ENCODE assay signal across 8 cellular contexts in genomic region chr2:191020742-191021381, GRCh38. TPM values are rescaled to one million over a fixed set of nuclear protein-coding genes. Genes with fewer than 3 reads are reported as not detected.
DNase-seq lines count a peak whose midpoint lies in the region; ATAC-seq and TF ChIP-seq lines count a peak whose summit lies in the region.

No MANE protein-coding gene starts in this region.

- peak overlapping the region; percentile 100 for H3K23ac ChIP-seq in IMR-90 (ENCODE audit: low read depth, low read length)

- DNase-seq in GM10266 (ENCODE audit: extremely low spot score) = peak; percentile 37
- DNase-seq in IMR-90 = peak; percentile 93
- DNase-seq in activated CD4-positive, CD25-positive, alpha-beta regulatory T cell treated with anti-CD3 and anti-CD28 coated beads, Interleukin-2, amount 50 U/mL, for 72 hours = peak; percentile 60
- DNase-seq in fibroblast of lung (ENCODE audit: low read depth in 2 of 2) = peak; percentile 85 to 91
- no peak for DNase-seq in omental fat pad (ENCODE audit: low spot score)
- DNase-seq in posterior vena cava (ENCODE audit: low spot score) = no peak
- DNase-seq in NCI-H2107 treated with DMSO at 0.1 percent for 48 hours (lab: John Stamatoyannopoulos, UW; ENCODE audit: unreplicated experiment) = no peak

- peak overlapping the region; percentile 93 for H2BK20ac ChIP-seq in IMR-90 (ENCODE audit: low read depth, low read length)

- POLR2A ChIA-PET in IMR-90 (lab: Charles Lee; ENCODE audit: unreplicated experiment) = interaction anchor here (0.8 kb wide), 1 partner anchor 9 kb away, joined by 4 read pairs; no protein-coding TSS in a partner anchor

- no peaks in the 10 kb centered on the region for H3K27me3 ChIP-seq in IMR-90 (ENCODE audit: control insufficient read depth, insufficient read depth, low read length)
- H3K27me3 ChIP-seq in fibroblast of lung (ENCODE audit: control insufficient read depth, insufficient read depth, low read length) = no peaks in the 10 kb centered on the region

- H3K27ac ChIP-seq in IMR-90 (ENCODE audit: insufficient read depth, low read length) (peak overlapping the region; percentile 98), fibroblast of lung (ENCODE audit: insufficient read depth, low read length) (peak overlapping the region; percentile 98)

- peaks cover 6 to 25% of the 10 kb centered on the region in 2 experiments; a peak in 3 of 4 replicates for H3K79me1 ChIP-seq in IMR-90 (ENCODE audit: low read depth in 1 of 2, low read length in 2 of 2)

- H3K36me3 ChIP-seq in IMR-90 (ENCODE audit: control insufficient read depth, insufficient read depth, low read length) (no peaks in the 10 kb centered on the region), fibroblast of lung (ENCODE audit: control insufficient read depth, insufficient read depth, low read length) (no peaks in the 10 kb centered on the region)

- H3K4ac ChIP-seq in IMR-90 (ENCODE audit: low read depth, low read length) = peak overlapping the region; percentile 99

- TF ChIP-seq CTCF in GM10266 (IDR thresholded peaks at IDR 0.05; ENCODE audit: control insufficient read depth, insufficient read depth, low read depth, missing control alignments) (no peak), IMR-90 (conservative IDR thresholded peaks at IDR 0.05; ENCODE audit: low read depth, low read length) (no peak), fibroblast of lung (conservative IDR thresholded peaks at IDR 0.05 in 1 of 2, IDR thresholded peaks at IDR 0.05 in 1 of 2; ENCODE audit: low read depth in 1 of 2, low read length in 2 of 2) (no peak), omental fat pad (IDR thresholded peaks at IDR 0.05) (no peak)

- dilution Hi-C loops in IMR-90 (cut with HindIII; ENCODE audit: low sequenced_read_pairs, unreplicated experiment) = no loop called here

- ATAC-seq in GM21825 (IDR thresholded peaks at IDR 0.05; ENCODE audit: unreplicated experiment) (peak; percentile 14), IMR-90 (ENCODE audit: low read depth) (peak; percentile 54), omental fat pad (ENCODE audit: low FRiP score) (peak; percentile 68)

- no peaks in the 10 kb centered on the region for H3K79me2 ChIP-seq in fibroblast of lung (ENCODE audit: control insufficient read depth, insufficient read depth, low read length)

- peak overlapping the region; percentile 97 for H3K9ac ChIP-seq in IMR-90 (ENCODE audit: low read depth, low read length)
- H3K9ac ChIP-seq in fibroblast of lung (ENCODE audit: insufficient read depth, low read length) = peak overlapping the region; percentile 87

- H3K4me1 ChIP-seq in IMR-90 (ENCODE audit: control insufficient read depth, insufficient read depth, low read length) (peaks cover 14% of the 10 kb centered on the region), fibroblast of lung (ENCODE audit: control insufficient read depth, extremely low read depth, insufficient read depth, low read length) (peaks cover 7% of the 10 kb centered on the region)

- no peaks in the 10 kb centered on the region for H4K20me1 ChIP-seq in IMR-90 (ENCODE audit: insufficient read depth, low read length)
- no peaks in the 10 kb centered on the region for H4K20me1 ChIP-seq in fibroblast of lung (ENCODE audit: control insufficient read depth, extremely low read depth, insufficient read depth, low read length)

- H4K5ac ChIP-seq in IMR-90 (ENCODE audit: low read depth, low read length) = peak overlapping the region; percentile 92

- peak overlapping the region; percentile 56 for H2AFZ ChIP-seq in IMR-90 (replicated peaks; ENCODE audit: low read length, poor library complexity)
- peak overlapping the region; percentile 22 for H2AFZ ChIP-seq in fibroblast of lung (ENCODE audit: low read length)

- intact Hi-C loops in IMR-90 (cut with micrococcal nuclease) (loop anchor here (2.0 kb wide), 1 partner anchor 28 kb away; no protein-coding TSS in a partner anchor), posterior vena cava (cut with DNase I) (loop anchor here in 1 of 2 donors (10.0 kb wide), 1 partner anchor 236 kb away; no protein-coding TSS in a partner anchor)

- in situ Hi-C loops in IMR-90 (cut with MboI; ENCODE audit: low sequenced_read_pairs) = no loop called here

- H4K91ac ChIP-seq in IMR-90 (ENCODE audit: insufficient read depth, low read depth, low read length) = peak overlapping the region; percentile 99

- H3K9me3 ChIP-seq in IMR-90 (ENCODE audit: control insufficient read depth, insufficient read depth, low read length) = no peaks in the 10 kb centered on the region
- H3K9me3 ChIP-seq in fibroblast of lung (ENCODE audit: control insufficient read depth, insufficient read depth, low read depth, low read length) = no peaks in the 10 kb centered on the region

- CTCF ChIA-PET in IMR-90 (lab: Yijun Ruan, JAX) = no interaction called here

- H2BK15ac ChIP-seq in IMR-90 (ENCODE audit: low read depth, low read length) = peak overlapping the region; percentile 75; the same call in 2 of the 3 replicates

- H3K56ac ChIP-seq in IMR-90 (ENCODE audit: extremely low read depth, insufficient read depth, low read length) = peak overlapping the region; percentile 100

- H2AK9ac ChIP-seq in IMR-90 (replicated peaks; ENCODE audit: low read depth, low read length, poor library complexity) = peak overlapping the region; percentile 96

- H4K8ac ChIP-seq in IMR-90 (ENCODE audit: low read depth in 2 of 2, low read length in 2 of 2) = peak overlapping the region; percentile 95 to 98

- H2AK5ac ChIP-seq in IMR-90 (ENCODE audit: low read depth, low read length) = peak overlapping the region; percentile 97

- H3K18ac ChIP-seq in IMR-90 (ENCODE audit: low read depth, low read length) = peak overlapping the region; percentile 92

- H3K4me2 ChIP-seq in IMR-90 (ENCODE audit: low read depth, low read length) (peak overlapping the region; percentile 91), fibroblast of lung (ENCODE audit: extremely low read depth, insufficient read depth, low read length) (peak overlapping the region; percentile 100)

- peak overlapping the region; percentile 100 for H3K14ac ChIP-seq in IMR-90 (replicated peaks; ENCODE audit: low read depth, low read length)

- TF ChIP-seq RAD21 in IMR-90 (IDR thresholded peaks at IDR 0.05; ENCODE audit: low read length) = no peak

- TSS peak; percentile 84 for BruUV-seq in IMR-90 (replicated peaks; lab: Mats Ljungman, UMichigan)

- WGBS in IMR-90 (ENCODE audit: extremely low coverage in 2 of 2, insufficient read length in 1 of 2), 2 experiments = 0% methylated on average over 2 of the region's 14 CpGs; no CpG with 5 or more reads in 1 of the 2 experiments

- H2BK120ac ChIP-seq in IMR-90 (ENCODE audit: low read depth, low read length) = peak overlapping the region; percentile 92

- TF ChIP-seq POLR2A in IMR-90 (IDR thresholded peaks at IDR 0.05; ENCODE audit: low read depth, low read length) = no peak; the same call in 1 of the 2 replicates

- peaks cover 12% of the 10 kb centered on the region for H3K9me1 ChIP-seq in IMR-90 (ENCODE audit: insufficient read depth, low read length)

- H2BK5ac ChIP-seq in IMR-90 (ENCODE audit: low read depth, low read length, poor library complexity, severe bottlenecking) = peak overlapping the region; percentile 97

- peak overlapping the region; percentile 61 for H3K4me3 ChIP-seq in IMR-90 (ENCODE audit: insufficient read depth, low read depth, low read length)
- H3K4me3 ChIP-seq in fibroblast of lung (replicated peaks in 1 of 4; ENCODE audit: control extremely low read depth in 1 of 4, insufficient read depth in 1 of 4, low read depth in 3 of 4, low read length in 4 of 4) = peak overlapping the region; percentile 65 to 92 (median 72)

TF ChIP-seq in IMR-90, 13 proteins besides CTCF, POLR2A, EP300 and RAD21 (continues in another document):
- no peak for TF ChIP-seq CHD1 (IDR thresholded peaks at IDR 0.05; ENCODE audit: low read depth, low read length)
- TF ChIP-seq MAFK (IDR thresholded peaks at IDR 0.05; ENCODE audit: low read depth, low read length) = 0 out of 2 replicates have a peak, but pooled peaks have one; percentile 35
- no peak for TF ChIP-seq RCOR1 (IDR thresholded peaks at IDR 0.05; ENCODE audit: insufficient replicate concordance, low read length)
- no peak for TF ChIP-seq MXI1 (IDR thresholded peaks at IDR 0.05; ENCODE audit: borderline replicate concordance, low read depth, low read length)
- no peak for TF ChIP-seq SMC3 (IDR thresholded peaks at IDR 0.05; ENCODE audit: low read depth, low read length)
- peak; percentile 79; the same call in 1 of the 2 replicates for TF ChIP-seq FOS (IDR thresholded peaks at IDR 0.05; ENCODE audit: low read depth, low read length)
- peak; percentile 94 for TF ChIP-seq NFE2L2 (IDR thresholded peaks at IDR 0.05; ENCODE audit: low read depth, low read length)
- no peak for TF ChIP-seq RFX5 (IDR thresholded peaks at IDR 0.05; ENCODE audit: low read depth, low read length)
- no peak; the same call in 1 of the 2 replicates for TF ChIP-seq MAZ (IDR thresholded peaks at IDR 0.05; ENCODE audit: borderline replicate concordance, low read depth, low read length)
- TF ChIP-seq CEBPB (IDR thresholded peaks at IDR 0.05; ENCODE audit: low read depth, low read length) = peak; percentile 97
- TF ChIP-seq ELK1 (IDR thresholded peaks at IDR 0.05; ENCODE audit: borderline replicate concordance, low read depth, low read length) = no peak
- peak; percentile 98 for TF ChIP-seq BHLHE40 (IDR thresholded peaks at IDR 0.05; ENCODE audit: low read depth, low read length)

RNA-seq across cellular contexts. Expression of gene STAT1, which starts 6.9 kb away (rescaled TPM):
- total RNA-seq in IMR-90 (2012; rRNA removed) (67.9 and 80.3 TPM in 2 replicates), fibroblast of lung (101 and 128 TPM in 2 replicates), omental fat pad (100 to 1,000 TPM in 2 of 4 donors, 10 to 100 TPM in 2; 63.5 to 161 (median 95.1) TPM), posterior vena cava (10 to 100 TPM; 57.9 to 88.4 TPM)
- polyA plus RNA-seq in IMR-90 (2012; rRNA removed) (42.6 and 43.2 TPM in 2 replicates), fibroblast of lung (98.2 and 171 TPM in 2 replicates)
- polyA plus RNA-seq in IMR-90 (2012; cell fraction: cytosol; rRNA removed) = 17.3 and 19.3 TPM in 2 replicates
- polyA plus RNA-seq in IMR-90 (2012; cell fraction: nucleus; rRNA removed; ENCODE audit: low replicate concordance) = 17.0 and 40.3 TPM in 2 replicates
- polyA plus RNA-seq in fibroblast of lung (2012) = 80.8 and 140 TPM in 2 replicates
- polyA minus RNA-seq in fibroblast of lung (ENCODE audit: low replicate concordance) = 90.7 and 129 TPM in 2 replicates

Comparison
In these comparisons a context has a peak if more than half of its experiments do, and no peak if none do; other contexts are left out.
1. DNase-seq: peak in GM10266 (single experiment), IMR-90 (single experiment), activated CD4-positive, CD25-positive, alpha-beta regulatory T cell treated with anti-CD3 and anti-CD28 coated beads, Interleukin-2, amount 50 U/mL, for 72 hours (single experiment) and fibroblast of lung (2 of 2); none in omental fat pad (single experiment), posterior vena cava (single experiment) and NCI-H2107 treated with DMSO at 0.1 percent for 48 hours (single experiment).
2. ATAC-seq: peak in every context shown above with its lines; median percentile 68 in omental fat pad; 54 in IMR-90; 14 in GM21825.